2 cellular contexts compared by ENCODE assay signal in genomic region chr17:79752175-79752574, GRCh38.
TF ChIP-seq lines count a peak whose summit lies in the region.

No MANE protein-coding gene starts in this region.

TF ChIP-seq in IMR-90, 13 proteins besides CTCF, POLR2A, EP300 and RAD21:
- no peak for TF ChIP-seq BHLHE40 (IDR thresholded peaks at IDR 0.05; ENCODE audit: low read depth, low read length)
- TF ChIP-seq MAZ (IDR thresholded peaks at IDR 0.05; ENCODE audit: borderline replicate concordance, low read depth, low read length) = no peak
- no peak for TF ChIP-seq ELK1 (IDR thresholded peaks at IDR 0.05; ENCODE audit: borderline replicate concordance, low read depth, low read length)
- no peak for TF ChIP-seq USF2 (IDR thresholded peaks at IDR 0.05; ENCODE audit: low read depth, low read length)
- no peak for TF ChIP-seq NFE2L2 (IDR thresholded peaks at IDR 0.05; ENCODE audit: low read depth, low read length)
- no peak for TF ChIP-seq SMC3 (IDR thresholded peaks at IDR 0.05; ENCODE audit: low read depth, low read length)
- no peak for TF ChIP-seq RCOR1 (IDR thresholded peaks at IDR 0.05; ENCODE audit: insufficient replicate concordance, low read length)

TF ChIP-seq in GM12878, 131 proteins besides CTCF, POLR2A, EP300 and RAD21:
- 0 out of 2 replicates have a peak, but pooled peaks have one; percentile 7 for TF ChIP-seq RUNX3 (IDR thresholded peaks at IDR 0.05; ENCODE audit: low read length)
- TF ChIP-seq CREB1 (IDR thresholded peaks at IDR 0.05; ENCODE audit: low read depth) = peak; percentile 81
- TF ChIP-seq MTA2 (IDR thresholded peaks at IDR 0.05; ENCODE audit: low read depth) = no peak
- 0 out of 2 replicates have a peak, but pooled peaks have one; percentile 31 for TF ChIP-seq CREM (IDR thresholded peaks at IDR 0.05; ENCODE audit: low read depth)
